Comparison of ENCODE assay signal across 10 cellular contexts in genomic region chr13:40272776-40273139, GRCh38.
DNase-seq lines count a peak whose midpoint lies in the region; ATAC-seq and TF ChIP-seq lines count a peak whose summit lies in the region.
"Had no signal": no experiment of that assay in that cellular context is flagged by ENCODE, and none has a peak within 500 bp of the region (broad histone marks: within the 10 kb centered on the region; RNA-seq: fewer than 3 reads in every experiment).

No MANE protein-coding gene starts in this region.

- no peak overlapping the region for H3K4me3 ChIP-seq in vagina
- H3K4me3 ChIP-seq in GM23338: no peak overlapping the region

- DNase-seq in stimulated activated CD4-positive, alpha-beta T cell treated with anti-CD3 and anti-CD28 coated beads, Interleukin-1b, Interleukin-23, amount 100 ng/mL, for 48 hours: peak; percentile 8
- DNase-seq in stimulated activated CD4-positive, alpha-beta T cell treated with anti-CD3 and anti-CD28 coated beads, Interleukin-4, amount 100 ng/mL, for 1 hour: no peak
- DNase-seq in astrocyte of the hippocampus (ENCODE audit: low read depth, low spot score): peak; percentile 37
- DNase-seq in kidney tubule cell (ENCODE audit: low spot score): peak; percentile 58
- no peak for DNase-seq in vagina (ENCODE audit: extremely low spot score in 2 of 2)
- DNase-seq in GM23338 (ENCODE audit: low spot score): no peak
- no peak for DNase-seq in inferior parietal cortex (ENCODE audit: extremely low spot score)

- peaks cover 30% of the 10 kb centered on the region for H3K4me1 ChIP-seq in vagina
- H3K4me1 ChIP-seq in GM23338 (ENCODE audit: insufficient read depth): peaks cover 14% of the 10 kb centered on the region
- H3K4me1 ChIP-seq: parathyroid adenoma had no signal

- no peak overlapping the region for H3K4me3 Mint-ChIP-seq in GM23338

- no peaks in the 10 kb centered on the region for H3K36me3 ChIP-seq in vagina
- H3K36me3 ChIP-seq in GM23338 (ENCODE audit: insufficient read depth): no peaks in the 10 kb centered on the region

- H3F3A ChIP-seq in GM23338 (replicated peaks; ENCODE audit: low read depth): no peaks in the 10 kb centered on the region

- no peak for TF ChIP-seq CTCF in vagina (IDR thresholded peaks at IDR 0.05)
- no peak for TF ChIP-seq CTCF in GM23338 (conservative IDR thresholded peaks at IDR 0.05; ENCODE audit: low read depth in 2 of 2)

- no peak for TF ChIP-seq POLR2A in vagina (IDR thresholded peaks at IDR 0.05)

- no peaks in the 10 kb centered on the region for H3K9me3 ChIP-seq in vagina

- no peaks in the 10 kb centered on the region for H3K79me2 ChIP-seq in GM23338 (replicated peaks; ENCODE audit: insufficient read depth)
- H3K79me2 ChIP-seq: parathyroid adenoma had no signal

- no peaks in the 10 kb centered on the region for H3K36me3 Mint-ChIP-seq in GM23338 (ENCODE audit: low read depth)

- ATAC-seq in GM23338 (no peak), GM21528 (IDR thresholded peaks at IDR 0.05; ENCODE audit: low FRiP score, unreplicated experiment) (no peak)

- H3K9me2 ChIP-seq in GM23338 (ENCODE audit: insufficient read depth): peaks cover 6% of the 10 kb centered on the region; the same call in 1 of the 2 replicates

- no peaks in the 10 kb centered on the region for H3K9me3 Mint-ChIP-seq in GM23338

- no peaks in the 10 kb centered on the region for H4K20me1 ChIP-seq in GM23338 (replicated peaks; ENCODE audit: insufficient read depth)

- no peaks in the 10 kb centered on the region for H3K27me3 ChIP-seq in vagina
- H3K27me3 ChIP-seq in GM23338 (ENCODE audit: insufficient read depth): no peaks in the 10 kb centered on the region

- intact Hi-C loops in vagina (cut with DNase I): no loop called here

- no peak overlapping the region for H2AFZ ChIP-seq in GM23338
- H2AFZ ChIP-seq: parathyroid adenoma had no signal

- peaks cover 28% of the 10 kb centered on the region for H3K4me1 Mint-ChIP-seq in GM23338

- peaks cover 2% of the 10 kb centered on the region for H3K27me3 Mint-ChIP-seq in GM23338 (ENCODE audit: insufficient read depth, low read depth, poor library complexity)

- no peak overlapping the region for H3K4me2 ChIP-seq in GM23338

- H3K27ac ChIP-seq in vagina: peak overlapping the region; percentile 76
- no peak overlapping the region for H3K27ac ChIP-seq in GM23338 (ENCODE audit: low read depth)
- H3K27ac ChIP-seq: C4-2B, parathyroid adenoma had no signal

- no peak overlapping the region for H3K27ac Mint-ChIP-seq in GM23338

TF ChIP-seq in GM23338, 12 proteins besides CTCF, POLR2A, EP300 and RAD21:
- no peak for TF ChIP-seq NANOG (IDR thresholded peaks at IDR 0.05; ENCODE audit: borderline replicate concordance)
- no peak for TF ChIP-seq ZNF462 (CRISPR knock-in tag; IDR thresholded peaks at IDR 0.05)
- TF ChIP-seq ZNF331 (CRISPR knock-in tag; IDR thresholded peaks at IDR 0.05; ENCODE audit: low read depth): no peak
- TF ChIP-seq STAT1 (IDR thresholded peaks at IDR 0.05; ENCODE audit: unreplicated experiment): no peak
- TF ChIP-seq REST (IDR thresholded peaks at IDR 0.05; ENCODE audit: unreplicated experiment): no peak

Comparison
In these comparisons a context has a peak if more than half of its experiments do, and no peak if none do; other contexts are left out.
1. DNase-seq: peak in stimulated activated CD4-positive, alpha-beta T cell treated with anti-CD3 and anti-CD28 coated beads, Interleukin-1b, Interleukin-23, amount 100 ng/mL, for 48 hours (single experiment), astrocyte of the hippocampus (single experiment) and kidney tubule cell (single experiment); none in stimulated activated CD4-positive, alpha-beta T cell treated with anti-CD3 and anti-CD28 coated beads, Interleukin-4, amount 100 ng/mL, for 1 hour (single experiment), vagina (0 of 2), GM23338 (single experiment) and inferior parietal cortex (single experiment).